Comparison of ENCODE assay signal across 18 cellular contexts in the genomic region with DNA sequence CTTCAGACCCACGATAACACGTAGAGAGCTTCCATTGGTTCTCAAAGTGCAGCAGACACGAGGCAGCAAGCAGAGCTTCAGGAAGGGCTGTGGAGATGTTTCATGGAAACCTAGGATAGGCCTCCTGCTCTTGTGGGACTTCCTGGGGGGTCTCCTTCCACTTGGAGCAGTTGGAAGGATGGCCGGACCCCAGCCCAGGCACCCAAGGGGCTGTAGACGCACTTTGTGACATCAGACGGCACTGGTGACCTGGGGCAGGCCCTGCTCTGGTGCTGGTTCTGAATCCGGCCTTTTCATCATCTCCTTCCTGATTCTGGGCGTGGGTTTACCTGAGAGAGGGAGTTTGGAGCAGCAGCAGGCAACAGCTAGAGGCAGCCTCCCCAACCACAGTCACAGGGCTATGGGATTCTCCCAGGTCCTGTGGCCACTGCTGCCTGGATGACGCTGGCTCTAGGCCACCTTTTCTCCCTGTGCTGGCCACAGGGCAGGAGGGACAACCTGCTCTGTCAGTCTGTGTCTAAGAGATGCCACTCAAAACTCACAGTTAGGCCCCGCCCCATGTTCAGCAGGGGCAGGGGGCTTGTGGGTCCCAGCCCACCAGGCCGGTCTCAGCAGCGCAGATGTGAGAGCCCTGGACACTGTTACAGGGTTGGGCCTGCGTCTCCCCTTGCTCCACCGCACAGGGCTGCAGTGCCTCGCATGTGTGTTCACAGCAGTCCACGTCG.
"Had no signal": no experiment of that assay in that cellular context is flagged by ENCODE, and none has a peak within 500 bp of the region (broad histone marks: within the 10 kb centered on the region; RNA-seq: fewer than 3 reads in every experiment).

No MANE protein-coding gene starts in this region.

- H3K9me3 Mint-ChIP-seq: dendritic cell treated with granulocyte-macrophage colony-stimulating factor and Interleukin-4, amounts not matched to agents 40 ng/mL and 50 ng/mL, for 4 days; natural killer cell; neural crest cell had no signal

- H3K36me3 ChIP-seq: pancreas, prostate gland, uterus had no signal

- DNase-seq: effector memory CD8-positive, alpha-beta T cell; erythroblast; foreskin keratinocyte; left colon; left ventricle myocardium superior; mammary epithelial cell; natural killer cell; occipital lobe; pancreas; small intestine; stimulated activated CD4-positive, alpha-beta T cell treated with anti-CD3 and anti-CD28 coated beads, Interleukin-2, amount 100 ng/mL, for 48 hours; substantia nigra; trophoblast cell; uterus had no signal

- ATAC-seq: effector memory CD8-positive, alpha-beta T cell; foreskin keratinocyte; left colon; natural killer cell; pancreas had no signal

- H3K27me3 Mint-ChIP-seq: effector memory CD8-positive, alpha-beta T cell; stimulated activated naive CD8-positive, alpha-beta T cell treated with anti-CD3 and anti-CD28 coated beads, Interleukin-15, Interleukin-2, amounts not matched to agents 100 ng/mL and 50 ng/mL, for 24 hours had no signal

- H3K4me1 Mint-ChIP-seq: natural killer cell had no signal

- H3K27ac ChIP-seq: foreskin keratinocyte, pancreas, prostate gland, uterus had no signal

- H3K27me3 ChIP-seq: foreskin keratinocyte, pancreas, uterus had no signal

- H3K4me1 ChIP-seq: foreskin keratinocyte, pancreas, prostate gland, uterus had no signal

- H3K27ac Mint-ChIP-seq: dendritic cell treated with granulocyte-macrophage colony-stimulating factor and Interleukin-4, amounts not matched to agents 40 ng/mL and 50 ng/mL, for 4 days; natural killer cell; stimulated activated naive CD8-positive, alpha-beta T cell treated with anti-CD3 and anti-CD28 coated beads, Interleukin-15, Interleukin-2, amounts not matched to agents 100 ng/mL and 50 ng/mL, for 24 hours had no signal

- H3K9me3 ChIP-seq: pancreas, prostate gland, uterus had no signal

- H3K4me3 ChIP-seq: pancreas, prostate gland, uterus had no signal

- H3K4me3 Mint-ChIP-seq: dendritic cell treated with granulocyte-macrophage colony-stimulating factor and Interleukin-4, amounts not matched to agents 40 ng/mL and 50 ng/mL, for 4 days; effector memory CD8-positive, alpha-beta T cell; natural killer cell; neural crest cell; stimulated activated naive CD8-positive, alpha-beta T cell treated with anti-CD3 and anti-CD28 coated beads, Interleukin-15, Interleukin-2, amounts not matched to agents 100 ng/mL and 50 ng/mL, for 24 hours had no signal

- H3K36me3 Mint-ChIP-seq: natural killer cell had no signal
